27 cellular contexts compared by ENCODE assay signal in the genomic region with DNA sequence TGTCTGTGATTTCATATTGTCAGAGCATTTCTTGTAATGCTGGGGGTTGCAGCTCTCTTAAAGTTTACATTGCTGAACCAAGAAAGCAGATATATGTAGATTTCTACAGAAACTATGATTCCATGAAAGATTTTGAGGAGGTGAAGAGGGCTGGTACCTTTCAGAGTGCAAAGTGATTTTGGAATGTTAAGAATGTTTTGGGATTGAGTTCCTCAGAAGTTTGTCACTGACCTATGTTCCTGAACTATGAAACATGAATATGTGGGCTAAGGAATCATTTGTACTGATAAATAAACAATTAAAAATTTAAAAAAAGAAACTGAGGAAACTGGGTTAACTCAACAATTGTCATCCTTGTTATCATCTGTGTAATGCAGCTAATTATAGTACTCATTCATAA. TPM values are rescaled to one million over a fixed set of nuclear protein-coding genes. Genes with fewer than 3 reads are reported as not detected.
A peak's percentile ranks its signal among the peaks of the same experiment; 100 is the strongest.
DNase-seq lines count a peak whose midpoint lies in the region; ATAC-seq, FAIRE-seq and TF ChIP-seq lines count a peak whose summit lies in the region.
"Had no signal": no experiment of that assay in that cellular context is flagged by ENCODE, and none has a peak within 500 bp of the region (broad histone marks: within the 10 kb centered on the region; RNA-seq: fewer than 3 reads in every experiment).

No MANE protein-coding gene starts in this region.

- DNase-seq in A549 (ENCODE audit: low read depth in 1 of 2, low spot score in 1 of 2) (no peak), HFFc6 (no peak), SK-N-SH (no peak), kidney tubule cell (ENCODE audit: low spot score) (peak; percentile 58), colonic mucosa (no peak)
- DNase-seq in activated naive CD8-positive, alpha-beta T cell treated with anti-CD3 and anti-CD28 coated beads for 36 hours, result no peak
- DNase-seq: activated CD4-positive, alpha-beta T cell treated with anti-CD3 and anti-CD28 coated beads, Interleukin-2, amount 10 ng/mL, durations not matched to agents 7 days and 5 days; activated CD8-positive, alpha-beta memory T cell treated with anti-CD3 and anti-CD28 coated beads, Interleukin-2, amount 10 ng/mL, durations not matched to agents 7 days and 5 days; activated naive CD4-positive, alpha-beta T cell treated with anti-CD3 and anti-CD28 coated beads, Interleukin-2, amount 10 ng/mL, durations not matched to agents 7 days and 5 days; Caco-2; caudate nucleus; dermis blood vessel endothelial cell; DMS79; head of caudate nucleus; Kasumi-1; NCI-H524; NK-92 treated with Interleukin-12 subunit alpha and Interleukin-12 subunit beta, amount 100 ng/mL, for 24 hours; sigmoid colon had no signal

- POLR2A ChIA-PET in A549 (lab: Yijun Ruan, JAX) (no interaction called here), SK-N-SH (lab: Yijun Ruan, JAX) (no interaction called here)

- ATAC-seq in A549, result no peak
- no peak for ATAC-seq in GM18867 (IDR thresholded peaks at IDR 0.05; ENCODE audit: unreplicated experiment)
- ATAC-seq in GM19324 (IDR thresholded peaks at IDR 0.05; ENCODE audit: low FRiP score, unreplicated experiment), result no peak
- ATAC-seq: activated CD8-positive, alpha-beta memory T cell treated with anti-CD3 and anti-CD28 coated beads, Interleukin-2, amount 10 ng/mL, durations not matched to agents 7 days and 5 days had no signal

- intact Hi-C loops in colonic mucosa (cut with DNase I), result no loop called here

- H3K79me2 ChIP-seq in SK-N-SH (ENCODE audit: insufficient read depth), result no peaks in the 10 kb centered on the region

- H3K4me2 ChIP-seq in A549 (peak overlapping the region; percentile 26; the same call in 1 of the 3 replicates), SK-N-SH (no peak overlapping the region)
- H3K4me2 ChIP-seq: BLaER1 treated with 17β-estradiol and CSF1 and Interleukin-3, amounts not matched to agents 10 nM and 100 nM; neural progenitor cell had no signal

- TF ChIP-seq POLR2A in A549 (IDR thresholded peaks at IDR 0.05; ENCODE audit: low read length), result no peak

- no peak overlapping the region for H3K27ac ChIP-seq in A549
- no peak overlapping the region; a peak in 1 of 4 replicates for H3K27ac ChIP-seq in SK-N-SH (ENCODE audit: low read depth in 2 of 2, low read length in 1 of 2)
- H3K27ac ChIP-seq in colonic mucosa, result no peak overlapping the region
- H3K27ac ChIP-seq: BLaER1 treated with 17β-estradiol and CSF1 and Interleukin-3, amounts not matched to agents 10 nM and 100 nM; neural progenitor cell; sigmoid colon; SK-N-MC; VCaP had no signal

- H3K4me1 ChIP-seq in A549 (peaks cover 22% of the 10 kb centered on the region), SK-N-SH (ENCODE audit: control insufficient read depth in 1 of 2, insufficient read depth in 2 of 2, low read depth in 1 of 2, low read length in 1 of 2) (peaks cover 0 to 16% of the 10 kb centered on the region in 2 experiments; a peak in 2 of 4 replicates), colonic mucosa (no peaks in the 10 kb centered on the region)
- H3K4me1 ChIP-seq: BLaER1 treated with 17β-estradiol and CSF1 and Interleukin-3, amounts not matched to agents 10 nM and 100 nM; neural progenitor cell had no signal

- FAIRE-seq in A549 (lab: Jason Lieb, UNC), result no peak

- peaks cover 61% of the 10 kb centered on the region for H3K4me1 Mint-ChIP-seq in HFFc6 (ENCODE audit: low read depth)
- no peaks in the 10 kb centered on the region for H3K4me1 Mint-ChIP-seq in activated naive CD8-positive, alpha-beta T cell treated with anti-CD3 and anti-CD28 coated beads for 36 hours
- H3K4me1 Mint-ChIP-seq: activated CD4-positive, alpha-beta T cell treated with anti-CD3 and anti-CD28 coated beads, Interleukin-2, amount 10 ng/mL, durations not matched to agents 7 days and 5 days; activated CD8-positive, alpha-beta memory T cell treated with anti-CD3 and anti-CD28 coated beads, Interleukin-2, amount 10 ng/mL, durations not matched to agents 7 days and 5 days; activated naive CD4-positive, alpha-beta T cell treated with anti-CD3 and anti-CD28 coated beads, Interleukin-2, amount 10 ng/mL, durations not matched to agents 7 days and 5 days; neural progenitor cell had no signal

- H3K27ac Mint-ChIP-seq in HFFc6, result peak overlapping the region; percentile 74
- H3K27ac Mint-ChIP-seq in activated naive CD8-positive, alpha-beta T cell treated with anti-CD3 and anti-CD28 coated beads for 36 hours, result no peak overlapping the region
- H3K27ac Mint-ChIP-seq: activated CD4-positive, alpha-beta T cell treated with anti-CD3 and anti-CD28 coated beads, Interleukin-2, amount 10 ng/mL, durations not matched to agents 7 days and 5 days; activated CD8-positive, alpha-beta memory T cell treated with anti-CD3 and anti-CD28 coated beads, Interleukin-2, amount 10 ng/mL, durations not matched to agents 7 days and 5 days; activated naive CD4-positive, alpha-beta T cell treated with anti-CD3 and anti-CD28 coated beads, Interleukin-2, amount 10 ng/mL, durations not matched to agents 7 days and 5 days; neural progenitor cell; progenitor cell of endocrine pancreas had no signal

- no peaks in the 10 kb centered on the region for H3K27me3 Mint-ChIP-seq in HFFc6 (ENCODE audit: insufficient read depth)
- H3K27me3 Mint-ChIP-seq in activated naive CD8-positive, alpha-beta T cell treated with anti-CD3 and anti-CD28 coated beads for 36 hours, result peaks cover 16% of the 10 kb centered on the region

- H3K4me3 ChIP-seq in A549 (no peak overlapping the region), SK-N-SH (ENCODE audit: low read depth in 2 of 2, low read length in 1 of 2) (no peak overlapping the region), colonic mucosa (no peak overlapping the region)
- H3K4me3 ChIP-seq: BLaER1 treated with 17β-estradiol and CSF1 and Interleukin-3, amounts not matched to agents 10 nM and 100 nM; neural progenitor cell; sigmoid colon; SK-N-MC had no signal

- TF ChIP-seq CTCF in A549 (IDR thresholded peaks at IDR 0.05) (no peak), HFFc6 (IDR thresholded peaks at IDR 0.05) (no peak), SK-N-SH (IDR thresholded peaks at IDR 0.05) (no peak), colonic mucosa (IDR thresholded peaks at IDR 0.05) (no peak)

- H3K27me3 ChIP-seq in SK-N-SH (ENCODE audit: insufficient read depth) (no peaks in the 10 kb centered on the region), colonic mucosa (no peaks in the 10 kb centered on the region)
- H3K27me3 ChIP-seq: BLaER1 treated with 17β-estradiol and CSF1 and Interleukin-3, amounts not matched to agents 10 nM and 100 nM; neural progenitor cell; sigmoid colon had no signal

- peaks cover 12% of the 10 kb centered on the region for H3F3A ChIP-seq in SK-N-SH (replicated peaks; ENCODE audit: insufficient read depth)

- CTCF ChIA-PET in A549 (lab: Yijun Ruan, JAX), result no interaction called here
- CTCF ChIA-PET in SK-N-SH (lab: Yijun Ruan, JAX), result no interaction called here

- no peaks in the 10 kb centered on the region for H3K9me2 ChIP-seq in SK-N-SH

- H3K36me3 ChIP-seq in SK-N-SH (replicated peaks in 1 of 2; ENCODE audit: control insufficient read depth in 1 of 2, insufficient read depth in 2 of 2, low read length in 1 of 2) (no peaks in the 10 kb centered on the region), colonic mucosa (no peaks in the 10 kb centered on the region)
- H3K36me3 ChIP-seq: BLaER1 treated with 17β-estradiol and CSF1 and Interleukin-3, amounts not matched to agents 10 nM and 100 nM; neural progenitor cell; sigmoid colon had no signal

- H3K36me3 Mint-ChIP-seq in HFFc6 (ENCODE audit: low read depth), result no peaks in the 10 kb centered on the region
- H3K36me3 Mint-ChIP-seq in activated naive CD8-positive, alpha-beta T cell treated with anti-CD3 and anti-CD28 coated beads for 36 hours, result no peaks in the 10 kb centered on the region
- H3K36me3 Mint-ChIP-seq: activated CD8-positive, alpha-beta memory T cell treated with anti-CD3 and anti-CD28 coated beads, Interleukin-2, amount 10 ng/mL, durations not matched to agents 7 days and 5 days; activated naive CD4-positive, alpha-beta T cell treated with anti-CD3 and anti-CD28 coated beads, Interleukin-2, amount 10 ng/mL, durations not matched to agents 7 days and 5 days; neural progenitor cell had no signal

- H3K9me3 ChIP-seq in A549 (no peaks in the 10 kb centered on the region), SK-N-SH (no peaks in the 10 kb centered on the region), colonic mucosa (no peaks in the 10 kb centered on the region)
- H3K9me3 ChIP-seq: BLaER1 treated with 17β-estradiol and CSF1 and Interleukin-3, amounts not matched to agents 10 nM and 100 nM; Caco-2; sigmoid colon had no signal

- H4K20me1 ChIP-seq in SK-N-SH (ENCODE audit: insufficient read depth), result no peaks in the 10 kb centered on the region
- H4K20me1 ChIP-seq: BLaER1 treated with 17β-estradiol and CSF1 and Interleukin-3, amounts not matched to agents 10 nM and 100 nM had no signal

- TF ChIP-seq EP300 in A549 (IDR thresholded peaks at IDR 0.05), result no peak
- no peak for TF ChIP-seq EP300 in SK-N-SH (IDR thresholded peaks at IDR 0.05; ENCODE audit: borderline replicate concordance in 1 of 2, low read depth in 1 of 2, low read length in 1 of 2)

- H3K4me3 Mint-ChIP-seq in HFFc6, result peak overlapping the region; percentile 50
- H3K4me3 Mint-ChIP-seq in activated naive CD8-positive, alpha-beta T cell treated with anti-CD3 and anti-CD28 coated beads for 36 hours, result no peak overlapping the region
- H3K4me3 Mint-ChIP-seq: activated CD4-positive, alpha-beta T cell treated with anti-CD3 and anti-CD28 coated beads, Interleukin-2, amount 10 ng/mL, durations not matched to agents 7 days and 5 days; activated CD8-positive, alpha-beta memory T cell treated with anti-CD3 and anti-CD28 coated beads, Interleukin-2, amount 10 ng/mL, durations not matched to agents 7 days and 5 days; activated naive CD4-positive, alpha-beta T cell treated with anti-CD3 and anti-CD28 coated beads, Interleukin-2, amount 10 ng/mL, durations not matched to agents 7 days and 5 days; neural progenitor cell had no signal

- TF ChIP-seq RAD21 in A549 (conservative IDR thresholded peaks at IDR 0.05 in 1 of 2, IDR thresholded peaks at IDR 0.05 in 1 of 2) (no peak), SK-N-SH (IDR thresholded peaks at IDR 0.05; ENCODE audit: low read length) (no peak)

- H3K9me3 Mint-ChIP-seq in HFFc6, result no peaks in the 10 kb centered on the region
- H3K9me3 Mint-ChIP-seq in activated naive CD8-positive, alpha-beta T cell treated with anti-CD3 and anti-CD28 coated beads for 36 hours, result no peaks in the 10 kb centered on the region
- H3K9me3 Mint-ChIP-seq: activated CD4-positive, alpha-beta T cell treated with anti-CD3 and anti-CD28 coated beads, Interleukin-2, amount 10 ng/mL, durations not matched to agents 7 days and 5 days; activated naive CD4-positive, alpha-beta T cell treated with anti-CD3 and anti-CD28 coated beads, Interleukin-2, amount 10 ng/mL, durations not matched to agents 7 days and 5 days; neural progenitor cell had no signal

- H3K9ac ChIP-seq in SK-N-SH, result no peak overlapping the region
- H3K9ac ChIP-seq in colonic mucosa (ENCODE audit: low read depth in 2 of 2, low read length in 2 of 2), result no peak overlapping the region
- H3K9ac ChIP-seq: BLaER1 treated with 17β-estradiol and CSF1 and Interleukin-3, amounts not matched to agents 10 nM and 100 nM; neural progenitor cell had no signal

- H2AFZ ChIP-seq in SK-N-SH (ENCODE audit: low read depth), result peak overlapping the region; percentile 9; the same call in 1 of the 2 replicates
- H2AFZ ChIP-seq: neural progenitor cell had no signal

RNA-seq across cellular contexts. Expression of a gene that starts 12.3 kb away (rescaled TPM):
- 6.3 and 10.1 TPM in 2 replicates for polyA plus RNA-seq in A549 (2011; rRNA removed)
- polyA plus RNA-seq in A549 (2012; cell fraction: cytosol; rRNA removed), result 4.9 and 6.1 TPM in 2 replicates
- polyA plus RNA-seq in A549 (2012; cell fraction: nucleus; rRNA removed), result 2.8 and 3.6 TPM in 2 replicates
- polyA plus RNA-seq in A549 (2017; fragmentation: RNase III; extraction: RNeasy Plus Mini Kit Qiagen cat#74134 plus additional on column Dnase treatment), result 5.9 to 6.3 TPM (median 6.2 TPM) in 3 replicates
- 3.4 and 3.8 TPM in 2 replicates for polyA minus RNA-seq in A549 (2011; rRNA and poly(A)+ RNA removed)
- 10 to 100 TPM; 23.5 to 30.2 (median 27.5) TPM for total RNA-seq in HFFc6 (2021; fragmentation: NEBNext Ultra II Directional; extraction: Animal tissue kit (Norgen Biotek cat#: 25700))
- 24.1 and 26.8 TPM in 2 replicates for polyA plus RNA-seq in SK-N-SH (2012; rRNA removed)
- 26.7 and 33.2 TPM in 2 replicates for polyA plus RNA-seq in SK-N-SH (2012; cell fraction: cytosol; rRNA removed)
- polyA plus RNA-seq in SK-N-SH (2012; cell fraction: nucleus; rRNA removed), result 14.1 and 14.5 TPM in 2 replicates
- 10 to 100 TPM; 13.5 to 26.2 TPM for total RNA-seq in colonic mucosa
- 10 to 100 TPM; 21.2 to 22.5 TPM for total RNA-seq in activated naive CD8-positive, alpha-beta T cell treated with anti-CD3 and anti-CD28 coated beads for 36 hours

RNA-seq across cellular contexts. Expression of a gene that starts 23.3 kb away (rescaled TPM):
- polyA plus RNA-seq in A549 (2011; rRNA removed) (not detected in 2 replicates), A549 (2017; fragmentation: RNase III; extraction: RNeasy Plus Mini Kit Qiagen cat#74134 plus additional on column Dnase treatment) (not detected in 3 replicates), SK-N-SH (2012; rRNA removed) (0.02 and 0.41 TPM in 2 replicates)
- polyA plus RNA-seq in A549 (2012; cell fraction: cytosol; rRNA removed), result not detected in 2 replicates
- polyA plus RNA-seq in A549 (2012; cell fraction: nucleus; rRNA removed), result not detected in 2 replicates
- polyA minus RNA-seq in A549 (2011; rRNA and poly(A)+ RNA removed), result not detected in 2 replicates
- total RNA-seq in HFFc6 (2021; fragmentation: NEBNext Ultra II Directional; extraction: Animal tissue kit (Norgen Biotek cat#: 25700)), result not detected
- 0.21 TPM in 1 of 2 replicates, not detected in the other for polyA plus RNA-seq in SK-N-SH (2012; cell fraction: cytosol; rRNA removed)
- 0.06 TPM in 1 of 2 replicates, not detected in the other for polyA plus RNA-seq in SK-N-SH (2012; cell fraction: nucleus; rRNA removed)
- not detected for total RNA-seq in colonic mucosa
- total RNA-seq in activated naive CD8-positive, alpha-beta T cell treated with anti-CD3 and anti-CD28 coated beads for 36 hours, result not detected
- total RNA-seq: activated CD4-positive, alpha-beta T cell treated with anti-CD3 and anti-CD28 coated beads, Interleukin-2, amount 10 ng/mL, durations not matched to agents 7 days and 5 days; activated CD8-positive, alpha-beta memory T cell treated with anti-CD3 and anti-CD28 coated beads, Interleukin-2, amount 10 ng/mL, durations not matched to agents 7 days and 5 days; Caco-2; dermis blood vessel endothelial cell; lung microvascular endothelial cell; progenitor cell of endocrine pancreas; sigmoid colon; T-helper 2 cell treated with Interferon-gamma antibody and Interleukin-4, amounts not matched to agents 100 ng/mL and 5 ng/mL, for 36 hours had no signal
- polyA plus RNA-seq: sigmoid colon had no signal
